18 cellular contexts compared by ENCODE assay signal in the genomic region with DNA sequence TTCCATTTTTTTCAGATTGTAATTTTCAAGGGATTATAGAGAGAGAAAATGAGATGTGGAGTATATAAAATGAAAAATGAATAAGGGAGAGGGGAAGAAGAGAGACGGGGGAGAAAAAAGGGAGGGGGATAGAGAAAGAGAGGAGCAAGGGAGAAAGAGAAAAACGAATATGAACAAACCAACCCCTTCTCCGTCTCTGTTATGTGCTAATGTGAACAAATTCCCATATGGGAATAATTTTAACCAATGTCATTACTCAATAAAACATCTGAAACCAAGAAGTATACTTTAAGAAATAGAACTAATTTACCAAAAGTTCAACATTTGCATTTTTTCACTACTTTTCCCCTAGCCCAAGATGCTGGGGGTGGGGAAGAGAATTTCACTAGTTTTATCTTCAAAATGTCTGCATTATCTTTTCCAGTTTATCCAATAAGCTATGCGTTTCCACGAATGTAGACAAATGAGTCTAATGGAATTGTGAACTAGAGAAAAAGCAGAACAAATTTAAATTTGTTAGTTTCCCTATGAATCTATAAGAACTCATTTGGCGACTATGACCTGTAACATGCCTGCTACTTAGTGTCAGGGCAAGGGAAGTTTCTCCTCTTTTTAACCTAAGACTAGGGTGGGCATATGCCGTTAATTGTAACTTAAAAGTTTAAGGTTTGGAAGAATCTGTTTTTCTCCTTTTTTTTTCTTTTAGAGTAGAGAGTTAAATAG.
A peak's percentile ranks its signal among the peaks of the same experiment; 100 is the strongest.
DNase-seq lines count a peak whose midpoint lies in the region; ATAC-seq and TF ChIP-seq lines count a peak whose summit lies in the region.
"Had no signal": no experiment of that assay in that cellular context is flagged by ENCODE, and none has a peak within 500 bp of the region (broad histone marks: within the 10 kb centered on the region; RNA-seq: fewer than 3 reads in every experiment).

No MANE protein-coding gene starts in this region.

- H3K9me3 Mint-ChIP-seq in natural killer cell treated with Interleukin-12 subunit alpha and Interleukin-12 subunit beta and Interleukin-15 and Interleukin-18, amount 100 ng/mL, for 72 hours = no peaks in the 10 kb centered on the region
- no peaks in the 10 kb centered on the region for H3K9me3 Mint-ChIP-seq in natural killer cell

- no peak overlapping the region for H3K27ac Mint-ChIP-seq in natural killer cell treated with Interleukin-12 subunit alpha and Interleukin-12 subunit beta and Interleukin-15 and Interleukin-18, amount 100 ng/mL, for 72 hours
- H3K27ac Mint-ChIP-seq in natural killer cell = no peak overlapping the region

- peaks cover 7 to 42% of the 10 kb centered on the region in 2 donors for H3K4me1 Mint-ChIP-seq in natural killer cell treated with Interleukin-12 subunit alpha and Interleukin-12 subunit beta and Interleukin-15 and Interleukin-18, amount 100 ng/mL, for 72 hours (ENCODE audit: low read depth in 2 of 2)
- H3K4me1 Mint-ChIP-seq in natural killer cell = peaks cover 12 to 15% of the 10 kb centered on the region in 2 donors

- peak overlapping the region; percentile 24 for H3K4me3 Mint-ChIP-seq in natural killer cell treated with Interleukin-12 subunit alpha and Interleukin-12 subunit beta and Interleukin-15 and Interleukin-18, amount 100 ng/mL, for 72 hours
- H3K4me3 Mint-ChIP-seq in natural killer cell = no peak overlapping the region

- H3K4me2 ChIP-seq in OCI-LY3 (ENCODE audit: low read length) = peak overlapping the region; percentile 79

- DNase-seq in natural killer cell treated with Interleukin-12 subunit alpha and Interleukin-12 subunit beta and Interleukin-15 and Interleukin-18, amount 100 ng/mL, for 72 hours (ENCODE audit: low spot score) = no peak
- DNase-seq in natural killer cell (no peak), fibroblast of peridontal ligament (ENCODE audit: extremely low read depth) (peak; percentile 77), gastrocnemius medialis (no peak), ureter (ENCODE audit: low spot score) (no peak), mesenteric fat pad (ENCODE audit: low spot score) (no peak)
- no peak for DNase-seq in stimulated activated CD8-positive, alpha-beta memory T cell treated with anti-CD3 and anti-CD28 coated beads, Interleukin-4, amount 100 ng/mL, for 48 hours
- DNase-seq: 8988T, DMS 273 treated with DMSO at 0.1 percent for 48 hours, GDM1, NCI-H1048, NCI-H2081 treated with DMSO at 0.1 percent for 48 hours, NCI-H510A treated with DMSO at 0.1 percent for 48 hours, Peyer's patch had no signal

- H3K27me3 ChIP-seq in OCI-LY3 (ENCODE audit: low read depth, low read length) (no peaks in the 10 kb centered on the region), gastrocnemius medialis (no peaks in the 10 kb centered on the region)
- H3K27me3 ChIP-seq: Peyer's patch had no signal

- H3K4me1 ChIP-seq in OCI-LY3 (ENCODE audit: low read length) = peaks cover 55% of the 10 kb centered on the region
- peaks cover 7 to 13% of the 10 kb centered on the region in 2 donors for H3K4me1 ChIP-seq in gastrocnemius medialis
- H3K4me1 ChIP-seq: Peyer's patch had no signal

- H3K36me3 Mint-ChIP-seq in natural killer cell treated with Interleukin-12 subunit alpha and Interleukin-12 subunit beta and Interleukin-15 and Interleukin-18, amount 100 ng/mL, for 72 hours = no peaks in the 10 kb centered on the region
- H3K36me3 Mint-ChIP-seq in natural killer cell = no peaks in the 10 kb centered on the region

- ATAC-seq in natural killer cell treated with Interleukin-12 subunit alpha and Interleukin-12 subunit beta and Interleukin-15 and Interleukin-18, amount 100 ng/mL, for 72 hours = no peak
- ATAC-seq in natural killer cell = no peak
- ATAC-seq in gastrocnemius medialis = no peak
- ATAC-seq: Right ventricle myocardium inferior had no signal

- H2AFZ ChIP-seq in OCI-LY3 (ENCODE audit: low read depth, low read length) = no peak overlapping the region
- H2AFZ ChIP-seq: GM23248 had no signal

- H4K20me1 ChIP-seq in OCI-LY3 (ENCODE audit: insufficient read depth, low read length) = no peaks in the 10 kb centered on the region

- TF ChIP-seq CTCF in natural killer cell (IDR thresholded peaks at IDR 0.05) (no peak), OCI-LY3 (IDR thresholded peaks at IDR 0.05; ENCODE audit: low read depth, low read length) (no peak), gastrocnemius medialis (IDR thresholded peaks at IDR 0.05 in 4 of 5, conservative IDR thresholded peaks at IDR 0.05 in 1 of 5) (no peak)

- intact Hi-C loops in natural killer cell (cut with micrococcal nuclease) (no loop called here), gastrocnemius medialis (cut with DNase I; ENCODE audit: low total_unique reads) (no loop called here)

- in situ Hi-C loops in gastrocnemius medialis (cut with MboI; ENCODE audit: low sequenced_read_pairs in 4 of 4) = no loop called here

- no peaks in the 10 kb centered on the region for H3K9me3 ChIP-seq in OCI-LY3 (ENCODE audit: insufficient read depth, low read length)
- H3K9me3 ChIP-seq in gastrocnemius medialis = no peaks in the 10 kb centered on the region
- H3K9me3 ChIP-seq: Peyer's patch had no signal

- H3K79me2 ChIP-seq in OCI-LY3 (ENCODE audit: low read length) = no peaks in the 10 kb centered on the region

- peak overlapping the region; percentile 22 for H3K9ac ChIP-seq in OCI-LY3 (ENCODE audit: low read length)
- H3K9ac ChIP-seq: GM23248 had no signal

- TF ChIP-seq POLR2A in gastrocnemius medialis (IDR thresholded peaks at IDR 0.05) = no peak

- H3K27me3 Mint-ChIP-seq in natural killer cell treated with Interleukin-12 subunit alpha and Interleukin-12 subunit beta and Interleukin-15 and Interleukin-18, amount 100 ng/mL, for 72 hours = no peaks in the 10 kb centered on the region
- H3K27me3 Mint-ChIP-seq in natural killer cell (ENCODE audit: low read depth in 2 of 2) = no peaks in the 10 kb centered on the region

- H3K36me3 ChIP-seq in OCI-LY3 (replicated peaks; ENCODE audit: low read depth, low read length) (no peaks in the 10 kb centered on the region), gastrocnemius medialis (no peaks in the 10 kb centered on the region)
- H3K36me3 ChIP-seq: Peyer's patch had no signal

- peak overlapping the region; percentile 74 for H3K27ac ChIP-seq in OCI-LY3 (ENCODE audit: low read length)
- no peak overlapping the region for H3K27ac ChIP-seq in gastrocnemius medialis
- H3K27ac ChIP-seq: C4-2B, GM23248, Peyer's patch had no signal

- H3K4me3 ChIP-seq in OCI-LY3 (ENCODE audit: low read length) (peak overlapping the region; percentile 57), gastrocnemius medialis (no peak overlapping the region)
- H3K4me3 ChIP-seq: GM23248, Peyer's patch had no signal
